In genomic region chr11:119094816-119095065, GRCh38 we compare ENCODE assay signal across 8 cellular contexts. TPM values are rescaled to one million over a fixed set of nuclear protein-coding genes. Genes with fewer than 3 reads are reported as not detected.
DNase-seq lines count a peak whose midpoint lies in the region; ATAC-seq and TF ChIP-seq lines count a peak whose summit lies in the region.

No MANE protein-coding gene starts in this region.

- WGBS in right cardiac atrium = under 1% methylated on average over 19 of the region's 19 CpGs

- peak; percentile 76 for DNase-seq in GF-D8 (lab: John Stamatoyannopoulos, UW)
- peak; percentile 34 for DNase-seq in HEK293T (ENCODE audit: extremely low spot score)
- peak; percentile 19 for DNase-seq in NCI-H1417 treated with DMSO at 0.1 percent for 48 hours (lab: John Stamatoyannopoulos, UW)
- DNase-seq in amygdala (lab: John Stamatoyannopoulos, UW) = peak in 38 of 56 donors; percentile 38 to 87 (median 72)
- DNase-seq in right cardiac atrium = peak; percentile 89 to 94 (median 94)
- DNase-seq in posterior cingulate gyrus = peak; percentile 66 to 98 (median 83)
- DNase-seq in NCI-H2107 (lab: John Stamatoyannopoulos, UW) = no peak

- no peaks in the 10 kb centered on the region for H3K27me3 ChIP-seq in right cardiac atrium (ENCODE audit: control insufficient read depth, insufficient read depth)

- POLR2A ChIA-PET in HEK293T (lab: Yijun Ruan, JAX) = interaction anchor here (0.6 to 4.1 kb wide), 23 partner anchors 9 to 314 kb away, joined by 3 to 47 read pairs (median 6); partner anchors contain the start of genes C2CD2L, CBL, HINFP and HMBS

- ATAC-seq in right cardiac atrium = peak; percentile 89 to 90

- intact Hi-C loops in right cardiac atrium (cut with DNase I) = no loop called here
- intact Hi-C loops in posterior cingulate gyrus (cut with DNase I) = loop anchor here (2.0 kb wide), 2 partner anchors 38 to 64 kb away; partner anchors contain the start of genes HYOU1 and SLC37A4

- peak overlapping the region; percentile 66 for H3K4me3 ChIP-seq in right cardiac atrium (ENCODE audit: low read length)

- TF ChIP-seq CTCF in 22Rv1 (IDR thresholded peaks at IDR 0.05) = peak; percentile 68

- CTCF ChIA-PET in HEK293T (lab: Yijun Ruan, JAX) = interaction anchor here (0.6 kb wide), 1 partner anchor 101 kb away, joined by 3 read pairs; no protein-coding TSS in a partner anchor

- peaks cover 9% of the 10 kb centered on the region for H3K4me1 ChIP-seq in right cardiac atrium (ENCODE audit: control insufficient read depth, insufficient read depth, low read length)

- no peaks in the 10 kb centered on the region for H3K9me3 ChIP-seq in right cardiac atrium (ENCODE audit: control insufficient read depth, low read length)

- H3K27ac ChIP-seq in 22Rv1 = peak overlapping the region; percentile 99
- peak overlapping the region; percentile 81 for H3K27ac ChIP-seq in right cardiac atrium (ENCODE audit: low read length)

TF ChIP-seq in HEK293T, 16 proteins besides CTCF, POLR2A, EP300 and RAD21:
- TF ChIP-seq NFRKB (IDR thresholded peaks at IDR 0.05) (no peak), BHLHE40 (IDR thresholded peaks at IDR 0.05; ENCODE audit: borderline replicate concordance) (no peak), FOXA1 (IDR thresholded peaks at IDR 0.05) (no peak), TARDBP (IDR thresholded peaks at IDR 0.05) (no peak), ARNT (IDR thresholded peaks at IDR 0.05) (no peak), SUZ12 (IDR thresholded peaks at IDR 0.05) (no peak), FOXM1 (IDR thresholded peaks at IDR 0.05; ENCODE audit: borderline replicate concordance) (no peak), CTBP1 (IDR thresholded peaks at IDR 0.05; ENCODE audit: borderline replicate concordance) (no peak), LEF1 (IDR thresholded peaks at IDR 0.05; ENCODE audit: borderline replicate concordance) (no peak), ELF4 (IDR thresholded peaks at IDR 0.05) (no peak), PKNOX1 (IDR thresholded peaks at IDR 0.05) (no peak), ZNF384 (IDR thresholded peaks at IDR 0.05) (no peak), SP1 (IDR thresholded peaks at IDR 0.05) (no peak), FOXK2 (IDR thresholded peaks at IDR 0.05) (no peak), L3MBTL2 (conservative IDR thresholded peaks at IDR 0.05) (no peak), HDGF (IDR thresholded peaks at IDR 0.05; ENCODE audit: borderline replicate concordance) (no peak)
TF ChIP-seq in HEK293T: peak in this region for 0.

RNA-seq across cellular contexts. Expression of gene DPAGT1, which starts 6.9 kb away (rescaled TPM):
- 10 to 100 TPM; 15.2 to 24.7 (median 23.9) TPM for total RNA-seq in right cardiac atrium
- 14.4 TPM for polyA plus RNA-seq in right cardiac atrium

RNA-seq across cellular contexts. Expression of gene HMBS, which starts 10.1 kb away (rescaled TPM):
- total RNA-seq in right cardiac atrium = 10 to 100 TPM; 17.3 to 28.0 (median 22.2) TPM
- polyA plus RNA-seq in right cardiac atrium = 28.0 TPM

RNA-seq across cellular contexts. Expression of gene C2CD2L, which starts 12.4 kb away (rescaled TPM):
- 10 to 100 TPM in 3 of 4 donors, 1 to 10 TPM in 1; 9.1 to 11.9 (median 11.0) TPM for total RNA-seq in right cardiac atrium
- 9.2 TPM for polyA plus RNA-seq in right cardiac atrium

RNA-seq across cellular contexts. Expression of gene HINFP, which starts 26.6 kb away (rescaled TPM):
- total RNA-seq in right cardiac atrium = 10 to 100 TPM; 11.4 to 17.0 (median 15.4) TPM
- 8.4 TPM for polyA plus RNA-seq in right cardiac atrium

RNA-seq across cellular contexts. Expression of gene VPS11, which starts 27.1 kb away (rescaled TPM):
- total RNA-seq in right cardiac atrium = 10 to 100 TPM; 20.4 to 23.7 (median 21.5) TPM
- polyA plus RNA-seq in right cardiac atrium = 23.5 TPM
